In the genomic region with DNA sequence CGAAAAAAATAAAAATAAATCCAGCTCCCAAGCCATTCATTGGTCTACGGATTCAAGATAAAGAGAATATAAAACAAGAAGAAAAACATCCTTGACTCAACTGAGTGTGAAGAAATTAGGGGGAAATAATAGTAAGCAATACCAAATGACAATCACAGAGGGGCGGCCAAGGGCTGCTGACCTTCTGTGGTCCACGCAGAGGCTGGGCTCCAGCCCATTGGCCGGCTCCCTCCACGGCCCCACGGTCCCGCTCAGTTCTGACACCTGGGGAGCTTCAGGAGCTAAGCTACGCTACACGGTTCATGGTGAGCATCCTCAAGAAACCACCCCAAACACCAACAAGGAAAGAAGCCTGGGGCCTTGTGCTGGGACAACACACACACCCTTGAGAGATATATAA, we compare ENCODE assay signal across 1 cellular context.
TF ChIP-seq lines count a peak whose summit lies in the region.

No MANE protein-coding gene starts in this region.

TF ChIP-seq in WTC11, 78 proteins besides CTCF, POLR2A, EP300 and RAD21 (continued from another document):
- TF ChIP-seq ARID4B (CRISPR knock-in tag; IDR thresholded peaks at IDR 0.05; ENCODE audit: borderline replicate concordance) (no peak), NFATC4 (CRISPR knock-in tag; IDR thresholded peaks at IDR 0.05) (no peak), FOXK1 (CRISPR knock-in tag; IDR thresholded peaks at IDR 0.05) (no peak), NR2C2 (CRISPR knock-in tag; IDR thresholded peaks at IDR 0.05) (no peak), SMAD4 (CRISPR knock-in tag; IDR thresholded peaks at IDR 0.05) (no peak), NR3C1 (CRISPR knock-in tag; conservative IDR thresholded peaks at IDR 0.05; ENCODE audit: low read depth) (no peak), ZNF263 (CRISPR knock-in tag; IDR thresholded peaks at IDR 0.05; ENCODE audit: low read depth) (no peak), NFYB (CRISPR knock-in tag; conservative IDR thresholded peaks at IDR 0.05; ENCODE audit: low read depth) (no peak), JUN (CRISPR knock-in tag; IDR thresholded peaks at IDR 0.05) (no peak), HMGA2 (CRISPR knock-in tag; IDR thresholded peaks at IDR 0.05) (no peak)
- TF ChIP-seq, protein P1, sequence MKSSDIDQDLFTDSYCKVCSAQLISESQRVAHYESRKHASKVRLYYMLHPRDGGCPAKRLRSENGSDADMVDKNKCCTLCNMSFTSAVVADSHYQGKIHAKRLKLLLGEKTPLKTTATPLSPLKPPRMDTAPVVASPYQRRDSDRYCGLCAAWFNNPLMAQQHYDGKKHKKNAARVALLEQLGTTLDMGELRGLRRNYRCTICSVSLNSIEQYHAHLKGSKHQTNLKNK (CRISPR knock-in tag; IDR thresholded peaks at IDR 0.05) = no peak
